Comparison of ENCODE assay signal across 8 cellular contexts in the genomic region with DNA sequence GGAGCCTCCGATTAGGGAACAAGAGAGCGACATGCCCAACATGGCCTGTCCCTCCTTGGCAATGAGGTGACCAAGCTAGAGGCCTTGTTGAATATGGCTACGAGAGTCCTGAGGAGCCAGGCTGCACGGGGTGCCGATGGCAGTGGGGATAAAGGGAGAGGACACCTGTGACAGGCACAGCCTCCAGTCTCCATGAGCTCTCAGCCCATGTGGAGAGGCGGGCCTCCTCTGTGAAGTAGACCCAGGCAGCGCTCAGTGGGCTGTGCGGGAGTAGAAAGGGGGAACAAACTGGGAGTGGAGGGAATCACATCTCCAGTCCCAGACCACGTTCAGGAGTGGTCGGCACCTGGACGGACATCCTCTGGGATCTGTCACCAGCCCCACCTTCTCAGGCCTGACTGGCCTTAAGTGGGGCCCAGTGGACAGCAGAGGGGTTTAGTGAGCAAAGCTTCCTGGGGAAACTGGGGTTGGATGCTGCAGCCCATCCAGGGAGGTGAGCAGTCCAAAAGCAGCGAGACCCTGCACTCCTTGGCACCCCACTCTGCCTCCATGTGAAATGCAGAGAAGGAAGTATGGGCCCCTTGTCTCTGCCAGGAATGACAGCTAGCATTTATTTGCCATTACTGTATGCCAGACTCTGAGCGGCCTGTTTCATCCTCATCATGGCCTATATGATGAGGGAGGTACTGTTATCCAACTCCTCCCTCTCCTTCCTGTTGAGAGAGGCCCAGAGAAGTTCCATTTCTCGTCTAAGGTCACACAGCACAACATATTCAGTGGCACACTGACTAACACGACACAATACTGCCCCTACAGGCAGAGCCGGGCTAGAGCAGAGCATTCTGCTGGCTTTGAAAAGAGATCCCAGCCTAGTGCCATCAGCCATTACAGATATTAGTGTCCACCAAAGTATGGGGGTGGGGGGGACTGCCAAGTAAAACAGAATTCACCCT. TPM values are rescaled to one million over a fixed set of nuclear protein-coding genes. Genes with fewer than 3 reads are reported as not detected.
DNase-seq lines count a peak whose midpoint lies in the region; ATAC-seq and TF ChIP-seq lines count a peak whose summit lies in the region.

No MANE protein-coding gene starts in this region.

- H3K4me3 Mint-ChIP-seq in CD14-positive monocyte: no peak overlapping the region
- H3K4me3 Mint-ChIP-seq in stimulated activated memory B cell treated with anti-CD40 and anti-IgM and Interleukin-4, amounts not matched to agents 10 μg/mL and 1 μg/mL and 100 μg/mL, for 72 hours: no peak overlapping the region

- peak; percentile 55 for DNase-seq in CD14-positive monocyte (ENCODE audit: low spot score)
- DNase-seq in H4 (ENCODE audit: low spot score): peak; percentile 78
- DNase-seq in NCI-H774 (lab: John Stamatoyannopoulos, UW): peak; percentile 31
- peak; percentile 78 for DNase-seq in activated CD8-positive, alpha-beta memory T cell treated with anti-CD3 and anti-CD28 coated beads for 24 hours
- DNase-seq in myocyte (ENCODE audit: low read depth): peak; percentile 83

- peaks cover 0 to 3% (median 0%) of the 10 kb centered on the region in 7 donors for H3K9me3 Mint-ChIP-seq in CD14-positive monocyte
- no peaks in the 10 kb centered on the region for H3K9me3 Mint-ChIP-seq in stimulated activated memory B cell treated with anti-CD40 and anti-IgM and Interleukin-4, amounts not matched to agents 10 μg/mL and 1 μg/mL and 100 μg/mL, for 72 hours

- TF ChIP-seq CTCF in CD14-positive monocyte (IDR thresholded peaks at IDR 0.05): peak; percentile 76

- H3K4me1 Mint-ChIP-seq in CD14-positive monocyte: peaks cover 25% of the 10 kb centered on the region
- peaks cover 15% of the 10 kb centered on the region for H3K4me1 Mint-ChIP-seq in stimulated activated memory B cell treated with anti-CD40 and anti-IgM and Interleukin-4, amounts not matched to agents 10 μg/mL and 1 μg/mL and 100 μg/mL, for 72 hours

- peaks cover 19 to 35% (median 20%) of the 10 kb centered on the region in 3 donors for H3K27me3 Mint-ChIP-seq in CD14-positive monocyte (ENCODE audit: low read depth in 3 of 3)
- peaks cover 41% of the 10 kb centered on the region for H3K27me3 Mint-ChIP-seq in stimulated activated memory B cell treated with anti-CD40 and anti-IgM and Interleukin-4, amounts not matched to agents 10 μg/mL and 1 μg/mL and 100 μg/mL, for 72 hours

- H3K27ac Mint-ChIP-seq in CD14-positive monocyte: no peak overlapping the region
- no peak overlapping the region for H3K27ac Mint-ChIP-seq in stimulated activated memory B cell treated with anti-CD40 and anti-IgM and Interleukin-4, amounts not matched to agents 10 μg/mL and 1 μg/mL and 100 μg/mL, for 72 hours

- no peaks in the 10 kb centered on the region for H3K36me3 Mint-ChIP-seq in CD14-positive monocyte
- H3K36me3 Mint-ChIP-seq in stimulated activated memory B cell treated with anti-CD40 and anti-IgM and Interleukin-4, amounts not matched to agents 10 μg/mL and 1 μg/mL and 100 μg/mL, for 72 hours: no peaks in the 10 kb centered on the region

- ATAC-seq in esophagus mucosa (peak; percentile 64), GM19455 (IDR thresholded peaks at IDR 0.05; ENCODE audit: unreplicated experiment) (no peak)
- peak; percentile 66 for ATAC-seq in stimulated activated memory B cell treated with anti-CD40 and anti-IgM and Interleukin-4, amounts not matched to agents 10 μg/mL and 1 μg/mL and 100 μg/mL, for 72 hours

- intact Hi-C loops in CD14-positive monocyte (cut with micrococcal nuclease): loop anchor here in 1 of 2 donors (2.0 to 5.0 kb wide), 2 partner anchors 33 to 69 kb away; a partner anchor contains a TSS

RNA-seq across cellular contexts. Expression of a gene that starts 4.5 kb away (rescaled TPM):
- polyA plus RNA-seq in CD14-positive monocyte: not detected
- total RNA-seq in H4 (2014; rRNA removed; shearing (Covaris generic)): 5.6 and 7.4 TPM in 2 replicates
- 0.88 TPM for total RNA-seq in esophagus mucosa
- not detected in 2 replicates for total RNA-seq in myocyte
- polyA plus RNA-seq in myocyte (2012): 0.58 TPM

Comparison
In these comparisons a context has a peak if more than half of its experiments do, and no peak if none do; other contexts are left out.
1. DNase-seq: peak in every context shown above with its lines; median percentile 83 in myocyte; 78 in H4; 78 in activated CD8-positive, alpha-beta memory T cell treated with anti-CD3 and anti-CD28 coated beads for 24 hours; 55 in CD14-positive monocyte; 31 in NCI-H774.